ENCODE assay signal across 23 cellular contexts in genomic region chr13:43095771-43096719, GRCh38.
DNase-seq lines count a peak whose midpoint lies in the region; ATAC-seq and TF ChIP-seq lines count a peak whose summit lies in the region.
"Had no signal": no experiment of that assay in that cellular context is flagged by ENCODE, and none has a peak within 500 bp of the region (broad histone marks: within the 10 kb centered on the region; RNA-seq: fewer than 3 reads in every experiment).

No MANE protein-coding gene starts in this region.

- no peaks in the 10 kb centered on the region for H3K79me2 ChIP-seq in PC-3 (ENCODE audit: low read length)

- BruUV-seq in Caco-2 (replicated peaks; lab: Mats Ljungman, UMichigan) (TSS peak; percentile 6), PC-3 (replicated peaks; lab: Mats Ljungman, UMichigan) (no TSS peak)

- H3K36me3 ChIP-seq in Caco-2 (ENCODE audit: control insufficient read depth, insufficient read depth, low read length) = no peaks in the 10 kb centered on the region
- no peaks in the 10 kb centered on the region for H3K36me3 ChIP-seq in PC-3 (ENCODE audit: low read depth, low read length)
- no peaks in the 10 kb centered on the region for H3K36me3 ChIP-seq in endocrine pancreas (ENCODE audit: control insufficient read depth, insufficient read depth, low read length)
- H3K36me3 ChIP-seq: prostate gland, SJCRH30, thyroid gland had no signal

- H3K9ac ChIP-seq in PC-3 (ENCODE audit: low read length) (no peak overlapping the region), endocrine pancreas (ENCODE audit: control insufficient read depth, insufficient read depth, low read length) (no peak overlapping the region)
- H3K9ac ChIP-seq: KMS-11 had no signal

- H3K4me3 ChIP-seq in Caco-2 (ENCODE audit: low read depth, low read length) (no peak overlapping the region), PC-3 (ENCODE audit: low read length) (no peak overlapping the region), endocrine pancreas (ENCODE audit: control insufficient read depth, insufficient read depth, low read length) (peak overlapping the region; percentile 1)
- H3K4me3 ChIP-seq: prostate gland, SJCRH30, thyroid gland had no signal

- peak; percentile 48; the same call in 1 of the 2 replicates for ATAC-seq in PC-3
- no peak for ATAC-seq in activated CD8-positive, alpha-beta T cell treated with anti-CD3 and anti-CD28 coated beads for 36 hours
- ATAC-seq: effector memory CD8-positive, alpha-beta T cell had no signal

- no peak overlapping the region for H3K4me3 Mint-ChIP-seq in Caco-2 (ENCODE audit: unreplicated experiment)
- no peak overlapping the region for H3K4me3 Mint-ChIP-seq in activated CD8-positive, alpha-beta T cell treated with anti-CD3 and anti-CD28 coated beads for 36 hours
- no peak overlapping the region for H3K4me3 Mint-ChIP-seq in activated T-helper 1 cell treated with anti-CD3 and anti-CD28 coated beads, Interleukin-12 subunit alpha, Interleukin-12 subunit beta, Interleukin-2, Interleukin-4 antibody, amounts not matched to agents 30 ng/mL and 10 ng/mL and 1 ng/mL, durations not matched to agents 14 hours and 24 hours and 36 hours
- H3K4me3 Mint-ChIP-seq: activated naive CD4-positive, alpha-beta T cell treated with anti-CD3 and anti-CD28 coated beads, Interleukin-2, amount 10 ng/mL, durations not matched to agents 7 days and 5 days; effector memory CD8-positive, alpha-beta T cell had no signal

- no peaks in the 10 kb centered on the region for H3K27me3 Mint-ChIP-seq in Caco-2 (ENCODE audit: insufficient read depth, unreplicated experiment)
- H3K27me3 Mint-ChIP-seq in activated CD8-positive, alpha-beta T cell treated with anti-CD3 and anti-CD28 coated beads for 36 hours = no peaks in the 10 kb centered on the region
- H3K27me3 Mint-ChIP-seq in activated T-helper 1 cell treated with anti-CD3 and anti-CD28 coated beads, Interleukin-12 subunit alpha, Interleukin-12 subunit beta, Interleukin-2, Interleukin-4 antibody, amounts not matched to agents 30 ng/mL and 10 ng/mL and 1 ng/mL, durations not matched to agents 14 hours and 24 hours and 36 hours (ENCODE audit: insufficient read depth) = no peaks in the 10 kb centered on the region
- H3K27me3 Mint-ChIP-seq: activated naive CD4-positive, alpha-beta T cell treated with anti-CD3 and anti-CD28 coated beads, Interleukin-2, amount 10 ng/mL, durations not matched to agents 7 days and 5 days; effector memory CD8-positive, alpha-beta T cell had no signal

- DNase-seq in Caco-2 = no peak
- no peak for DNase-seq in PC-3
- peak; percentile 46 to 63 for DNase-seq in lung microvascular endothelial cell (ENCODE audit: low read depth in 2 of 2)
- DNase-seq in SW480 (ENCODE audit: low spot score) = no peak
- no peak for DNase-seq in activated CD8-positive, alpha-beta T cell treated with anti-CD3 and anti-CD28 coated beads for 36 hours
- no peak for DNase-seq in activated T-helper 1 cell treated with anti-CD3 and anti-CD28 coated beads, Interleukin-12 subunit alpha, Interleukin-12 subunit beta, Interleukin-2, Interleukin-4 antibody, amounts not matched to agents 30 ng/mL and 10 ng/mL and 1 ng/mL, durations not matched to agents 14 hours and 24 hours and 36 hours (ENCODE audit: low spot score)
- no peak for DNase-seq in middle frontal gyrus (ENCODE audit: extremely low spot score, low spot score)
- DNase-seq: activated naive CD4-positive, alpha-beta T cell treated with anti-CD3 and anti-CD28 coated beads, Interleukin-2, amount 10 ng/mL, durations not matched to agents 7 days and 5 days; aorta; effector memory CD8-positive, alpha-beta T cell; GDM1; hippocampal formation; islet precursor cell; NCI-H1092 treated with DMSO at 0.1 percent for 48 hours; NCI-H2029 treated with DMSO at 0.1 percent for 48 hours; SJCRH30; stimulated activated CD4-positive, alpha-beta T cell treated with anti-CD3 and anti-CD28 coated beads, Interleukin-2, amount 100 ng/mL, for 24 hours; stimulated activated naive CD4-positive, alpha-beta T cell treated with Interleukin-2 at 50 U/mL for 16 hours; thyroid gland had no signal

- H3K9me3 Mint-ChIP-seq in Caco-2 (ENCODE audit: unreplicated experiment) = no peaks in the 10 kb centered on the region
- peaks cover 5% of the 10 kb centered on the region for H3K9me3 Mint-ChIP-seq in activated CD8-positive, alpha-beta T cell treated with anti-CD3 and anti-CD28 coated beads for 36 hours
- no peaks in the 10 kb centered on the region for H3K9me3 Mint-ChIP-seq in activated T-helper 1 cell treated with anti-CD3 and anti-CD28 coated beads, Interleukin-12 subunit alpha, Interleukin-12 subunit beta, Interleukin-2, Interleukin-4 antibody, amounts not matched to agents 30 ng/mL and 10 ng/mL and 1 ng/mL, durations not matched to agents 14 hours and 24 hours and 36 hours
- H3K9me3 Mint-ChIP-seq: activated naive CD4-positive, alpha-beta T cell treated with anti-CD3 and anti-CD28 coated beads, Interleukin-2, amount 10 ng/mL, durations not matched to agents 7 days and 5 days; effector memory CD8-positive, alpha-beta T cell had no signal

- TF ChIP-seq CTCF in Caco-2 (IDR thresholded peaks at IDR 0.05; ENCODE audit: insufficient read depth in 1 of 2, low read depth in 1 of 2, low read length in 1 of 2, severe bottlenecking in 1 of 2, unreplicated experiment in 1 of 2) (no peak), PC-3 (conservative IDR thresholded peaks at IDR 0.05; ENCODE audit: low read depth, low read length) (no peak)
- no peak for TF ChIP-seq CTCF in activated CD8-positive, alpha-beta T cell treated with anti-CD3 and anti-CD28 coated beads for 36 hours (IDR thresholded peaks at IDR 0.05)

- H2AFZ ChIP-seq in PC-3 (ENCODE audit: low read length) = no peak overlapping the region

- intact Hi-C loops in Caco-2 (cut with micrococcal nuclease; ENCODE audit: unreplicated experiment) (no loop called here), PC-3 (cut with micrococcal nuclease) (no loop called here)
- intact Hi-C loops in activated CD8-positive, alpha-beta T cell treated with anti-CD3 and anti-CD28 coated beads for 36 hours (cut with micrococcal nuclease) = no loop called here
- intact Hi-C loops in activated T-helper 1 cell treated with anti-CD3 and anti-CD28 coated beads, Interleukin-12 subunit alpha, Interleukin-12 subunit beta, Interleukin-2, Interleukin-4 antibody, amounts not matched to agents 30 ng/mL and 10 ng/mL and 1 ng/mL, durations not matched to agents 14 hours and 24 hours and 36 hours (cut with micrococcal nuclease) = loop anchor here (2.0 kb wide), 2 partner anchors 47 to 701 kb away; no protein-coding TSS in a partner anchor

- H3K9me2 ChIP-seq in PC-3 (replicated peaks; ENCODE audit: low read length) = no peaks in the 10 kb centered on the region

- H3K9me3 ChIP-seq in Caco-2 (no peaks in the 10 kb centered on the region; the same call in 1 of the 2 replicates), PC-3 (ENCODE audit: low read length) (no peaks in the 10 kb centered on the region), endocrine pancreas (ENCODE audit: control insufficient read depth, low read length) (no peaks in the 10 kb centered on the region)
- H3K9me3 ChIP-seq: prostate gland, SJCRH30, thyroid gland had no signal

- H3F3A ChIP-seq in PC-3 (ENCODE audit: low read length, unreplicated experiment) = no peaks in the 10 kb centered on the region

- H3K27me3 ChIP-seq in Caco-2 (replicated peaks; ENCODE audit: control insufficient read depth, insufficient read depth, low read length) (no peaks in the 10 kb centered on the region), PC-3 (ENCODE audit: low read length) (no peaks in the 10 kb centered on the region), endocrine pancreas (ENCODE audit: control insufficient read depth, insufficient read depth, low read length) (no peaks in the 10 kb centered on the region)
- H3K27me3 ChIP-seq: SJCRH30, thyroid gland had no signal

- no peak overlapping the region for H3K4me2 ChIP-seq in PC-3 (ENCODE audit: low read length)
- H3K4me2 ChIP-seq: KMS-11 had no signal

- H3K4me1 Mint-ChIP-seq in Caco-2 (ENCODE audit: low read depth, unreplicated experiment) = peaks cover 28% of the 10 kb centered on the region
- H3K4me1 Mint-ChIP-seq in activated CD8-positive, alpha-beta T cell treated with anti-CD3 and anti-CD28 coated beads for 36 hours (ENCODE audit: low read depth) = peaks cover 10% of the 10 kb centered on the region
- H3K4me1 Mint-ChIP-seq in activated T-helper 1 cell treated with anti-CD3 and anti-CD28 coated beads, Interleukin-12 subunit alpha, Interleukin-12 subunit beta, Interleukin-2, Interleukin-4 antibody, amounts not matched to agents 30 ng/mL and 10 ng/mL and 1 ng/mL, durations not matched to agents 14 hours and 24 hours and 36 hours (ENCODE audit: low read depth) = peaks cover 21% of the 10 kb centered on the region

- POLR2A ChIA-PET in Caco-2 (lab: Charles Lee) = no interaction called here
- POLR2A ChIA-PET in PC-3 (lab: Charles Lee; ENCODE audit: unreplicated experiment) = no interaction called here
- POLR2A ChIA-PET in activated CD8-positive, alpha-beta T cell treated with anti-CD3 and anti-CD28 coated beads for 36 hours (lab: Charles Lee) = no interaction called here

- H3K27ac Mint-ChIP-seq in Caco-2 (ENCODE audit: unreplicated experiment) = peak overlapping the region; percentile 8
- H3K27ac Mint-ChIP-seq in activated CD8-positive, alpha-beta T cell treated with anti-CD3 and anti-CD28 coated beads for 36 hours = no peak overlapping the region
- H3K27ac Mint-ChIP-seq in activated T-helper 1 cell treated with anti-CD3 and anti-CD28 coated beads, Interleukin-12 subunit alpha, Interleukin-12 subunit beta, Interleukin-2, Interleukin-4 antibody, amounts not matched to agents 30 ng/mL and 10 ng/mL and 1 ng/mL, durations not matched to agents 14 hours and 24 hours and 36 hours = no peak overlapping the region
- H3K27ac Mint-ChIP-seq: activated naive CD4-positive, alpha-beta T cell treated with anti-CD3 and anti-CD28 coated beads, Interleukin-2, amount 10 ng/mL, durations not matched to agents 7 days and 5 days; effector memory CD8-positive, alpha-beta T cell had no signal

- H4K20me1 ChIP-seq in PC-3 (ENCODE audit: low read length) = no peaks in the 10 kb centered on the region

- CTCF ChIA-PET in Caco-2 (lab: Charles Lee) = no interaction called here
- CTCF ChIA-PET in PC-3 (lab: Charles Lee) = interaction anchor here (0.6 to 0.7 kb wide), 2 partner anchors 619 to 1864 kb away, joined by 3 read pairs; no protein-coding TSS in a partner anchor
- CTCF ChIA-PET in activated CD8-positive, alpha-beta T cell treated with anti-CD3 and anti-CD28 coated beads for 36 hours (lab: Charles Lee) = interaction anchor here (0.6 to 4.2 kb wide), 3 partner anchors 9 to 1032 kb away, joined by 3 to 19 read pairs (median 4); no protein-coding TSS in a partner anchor

- no peaks in the 10 kb centered on the region for H3K4me1 ChIP-seq in Caco-2
- no peaks in the 10 kb centered on the region; the same call in 1 of the 2 replicates for H3K4me1 ChIP-seq in PC-3 (ENCODE audit: insufficient read depth, low read length)
- peaks cover 7% of the 10 kb centered on the region for H3K4me1 ChIP-seq in endocrine pancreas (ENCODE audit: control insufficient read depth, insufficient read depth, low read length)
- H3K4me1 ChIP-seq: prostate gland, SJCRH30, thyroid gland had no signal

- no peak overlapping the region for H3K27ac ChIP-seq in PC-3 (ENCODE audit: low read length)
- H3K27ac ChIP-seq: C4-2B, KMS-11, prostate gland, SJCRH30, thyroid gland had no signal

- peaks cover 92% of the 10 kb centered on the region for H3K36me3 Mint-ChIP-seq in Caco-2 (ENCODE audit: insufficient read depth, unreplicated experiment)
- peaks cover 13% of the 10 kb centered on the region for H3K36me3 Mint-ChIP-seq in activated CD8-positive, alpha-beta T cell treated with anti-CD3 and anti-CD28 coated beads for 36 hours (ENCODE audit: low read depth)
- peaks cover 26% of the 10 kb centered on the region for H3K36me3 Mint-ChIP-seq in activated T-helper 1 cell treated with anti-CD3 and anti-CD28 coated beads, Interleukin-12 subunit alpha, Interleukin-12 subunit beta, Interleukin-2, Interleukin-4 antibody, amounts not matched to agents 30 ng/mL and 10 ng/mL and 1 ng/mL, durations not matched to agents 14 hours and 24 hours and 36 hours (ENCODE audit: low read depth)

Comparison
In these comparisons a context has a peak if more than half of its experiments do, and no peak if none do; other contexts are left out.
1. DNase-seq: peak in lung microvascular endothelial cell (2 of 2); none in Caco-2 (0 of 2), PC-3 (single experiment), SW480 (single experiment), activated CD8-positive, alpha-beta T cell treated with anti-CD3 and anti-CD28 coated beads for 36 hours (single experiment), activated T-helper 1 cell treated with anti-CD3 and anti-CD28 coated beads, Interleukin-12 subunit alpha, Interleukin-12 subunit beta, Interleukin-2, Interleukin-4 antibody, amounts not matched to agents 30 ng/mL and 10 ng/mL and 1 ng/mL, durations not matched to agents 14 hours and 24 hours and 36 hours (single experiment) and middle frontal gyrus (single experiment).